In the genomic region with DNA sequence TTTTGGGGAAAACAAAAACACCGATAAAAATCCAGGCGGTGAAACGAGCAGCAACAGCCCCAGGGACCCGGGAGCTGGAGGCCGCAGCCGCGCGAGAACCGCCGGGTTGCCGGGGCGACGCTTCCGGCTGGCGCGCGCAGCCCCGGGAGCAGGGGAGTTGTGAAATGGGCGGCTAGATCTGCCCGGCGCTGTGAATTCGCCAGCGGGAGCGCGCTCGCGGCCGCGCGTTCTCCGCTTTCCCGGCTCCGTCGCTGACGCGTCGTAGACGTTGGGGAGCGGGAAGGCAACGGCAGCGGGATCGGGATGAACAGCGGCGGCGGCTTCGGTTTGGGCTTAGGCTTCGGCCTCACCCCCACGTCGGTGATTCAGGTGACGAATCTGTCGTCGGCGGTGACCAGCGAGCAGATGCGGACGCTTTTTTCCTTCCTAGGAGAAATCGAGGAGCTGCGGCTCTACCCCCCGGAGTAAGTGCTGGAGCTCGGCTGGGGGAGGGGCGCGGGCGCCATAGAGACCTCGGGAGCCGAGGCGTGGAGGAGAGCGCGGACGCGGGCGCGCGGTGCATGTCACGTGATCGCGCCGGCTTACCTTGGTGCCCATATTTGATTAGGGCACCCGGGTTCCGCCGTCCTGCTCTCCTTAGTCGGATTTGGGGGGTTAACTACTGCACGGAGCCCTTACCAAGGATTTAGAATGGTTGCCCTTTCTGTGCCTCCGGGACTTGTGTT, we compare ENCODE assay signal across 8 cellular contexts. TPM values are rescaled to one million over a fixed set of nuclear protein-coding genes. Genes with fewer than 3 reads are reported as not detected.
A peak's percentile ranks its signal among the peaks of the same experiment; 100 is the strongest.
DNase-seq lines count a peak whose midpoint lies in the region; ATAC-seq and TF ChIP-seq lines count a peak whose summit lies in the region.

A gene with protein sequence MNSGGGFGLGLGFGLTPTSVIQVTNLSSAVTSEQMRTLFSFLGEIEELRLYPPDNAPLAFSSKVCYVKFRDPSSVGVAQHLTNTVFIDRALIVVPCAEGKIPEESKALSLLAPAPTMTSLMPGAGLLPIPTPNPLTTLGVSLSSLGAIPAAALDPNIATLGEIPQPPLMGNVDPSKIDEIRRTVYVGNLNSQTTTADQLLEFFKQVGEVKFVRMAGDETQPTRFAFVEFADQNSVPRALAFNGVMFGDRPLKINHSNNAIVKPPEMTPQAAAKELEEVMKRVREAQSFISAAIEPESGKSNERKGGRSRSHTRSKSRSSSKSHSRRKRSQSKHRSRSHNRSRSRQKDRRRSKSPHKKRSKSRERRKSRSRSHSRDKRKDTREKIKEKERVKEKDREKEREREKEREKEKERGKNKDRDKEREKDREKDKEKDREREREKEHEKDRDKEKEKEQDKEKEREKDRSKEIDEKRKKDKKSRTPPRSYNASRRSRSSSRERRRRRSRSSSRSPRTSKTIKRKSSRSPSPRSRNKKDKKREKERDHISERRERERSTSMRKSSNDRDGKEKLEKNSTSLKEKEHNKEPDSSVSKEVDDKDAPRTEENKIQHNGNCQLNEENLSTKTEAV (plus strand): TSS at position 227 of the 725 bp plus-strand sequence. CDS start 77 bp downstream, at position 304.

- no peak for TF ChIP-seq CTCF in left ventricle myocardium inferior (IDR thresholded peaks at IDR 0.05; ENCODE audit: borderline replicate concordance)
- no peak for TF ChIP-seq CTCF in progenitor cell of endocrine pancreas (IDR thresholded peaks at IDR 0.05; ENCODE audit: unreplicated experiment)
- TF ChIP-seq CTCF in upper lobe of right lung (IDR thresholded peaks at IDR 0.05), result no peak

- H3K27ac Mint-ChIP-seq in T-helper 17 cell (peak within 1 kb of the TSS; percentile 99), progenitor cell of endocrine pancreas (peak within 1 kb of the TSS; percentile 100)

- H3K27me3 Mint-ChIP-seq in T-helper 17 cell (no peaks in the 10 kb centered on the region), progenitor cell of endocrine pancreas (peaks cover 3% of the 10 kb centered on the region)

- no peaks in the 10 kb centered on the region for H3K36me3 ChIP-seq in left ventricle myocardium inferior
- H3K36me3 ChIP-seq in upper lobe of right lung, result no peaks in the 10 kb centered on the region

- intact Hi-C loops in left ventricle myocardium inferior (cut with micrococcal nuclease), result loop anchor here (10.0 kb wide), 1 partner anchor 209 kb away; no protein-coding TSS in a partner anchor
- intact Hi-C loops in upper lobe of right lung (cut with DNase I), result no loop called here

- H3K27me3 ChIP-seq in left ventricle myocardium inferior (ENCODE audit: low read depth) (no peaks in the 10 kb centered on the region), upper lobe of right lung (no peaks in the 10 kb centered on the region)

- peaks cover 25% of the 10 kb centered on the region for H3K4me1 Mint-ChIP-seq in T-helper 17 cell
- H3K4me1 Mint-ChIP-seq in progenitor cell of endocrine pancreas (ENCODE audit: low read depth), result peaks cover 24% of the 10 kb centered on the region

- H3K36me3 Mint-ChIP-seq in T-helper 17 cell (ENCODE audit: low read depth) (peaks cover 5% of the 10 kb centered on the region), progenitor cell of endocrine pancreas (ENCODE audit: insufficient read depth) (no peaks in the 10 kb centered on the region)

- H3K27ac ChIP-seq in left ventricle myocardium inferior (replicated peaks) (peak within 1 kb of the TSS; percentile 99), upper lobe of right lung (peak within 1 kb of the TSS; percentile 99)

- peak within 1 kb of the TSS; percentile 98 for H3K4me3 Mint-ChIP-seq in T-helper 17 cell
- peak within 1 kb of the TSS; percentile 96 for H3K4me3 Mint-ChIP-seq in progenitor cell of endocrine pancreas (ENCODE audit: low read depth)

- H3K9me3 Mint-ChIP-seq in progenitor cell of endocrine pancreas (ENCODE audit: low read depth), result no peaks in the 10 kb centered on the region

- H3K4me1 ChIP-seq in left ventricle myocardium inferior (peaks cover 52% of the 10 kb centered on the region), upper lobe of right lung (peaks cover 32% of the 10 kb centered on the region)

- ATAC-seq in GM18498 (IDR thresholded peaks at IDR 0.05; ENCODE audit: unreplicated experiment) (peak; percentile 89), HG02885 (IDR thresholded peaks at IDR 0.05; ENCODE audit: poor library complexity, unreplicated experiment) (peak; percentile 90), T-helper 17 cell (peak; percentile 89), upper lobe of right lung (peak; percentile 95)

- H3K9me3 ChIP-seq in T-helper 17 cell (ENCODE audit: control insufficient read depth, low read length, poor library complexity, severe bottlenecking), result no peaks in the 10 kb centered on the region
- no peaks in the 10 kb centered on the region for H3K9me3 ChIP-seq in left ventricle myocardium inferior (replicated peaks)
- no peaks in the 10 kb centered on the region for H3K9me3 ChIP-seq in upper lobe of right lung

- DNase-seq in NCI-H1694 (lab: John Stamatoyannopoulos, UW) (peak; percentile 82), T-helper 17 cell (peak; percentile 79 to 83 (median 80)), amygdala (lab: John Stamatoyannopoulos, UW) (peak; percentile 62 to 96 (median 88)), left ventricle myocardium inferior (peak; percentile 94), progenitor cell of endocrine pancreas (ENCODE audit: low spot score, unreplicated experiment) (peak; percentile 84), upper lobe of right lung (peak; percentile 96)

- H3K4me3 ChIP-seq in left ventricle myocardium inferior (peak within 1 kb of the TSS; percentile 82), upper lobe of right lung (peak within 1 kb of the TSS; percentile 87)

RNA-seq across cellular contexts. Expression of the gene that starts here (rescaled TPM):
- total RNA-seq in T-helper 17 cell (100 to 1,000 TPM; 151 to 154 TPM), left ventricle myocardium inferior (33.5 TPM), progenitor cell of endocrine pancreas (122 and 123 TPM in 2 replicates), upper lobe of right lung (65.9 TPM)

Comparison
In these comparisons a context has a peak if more than half of its experiments do, and no peak if none do; other contexts are left out.
1. Peak in every context shown above with its lines: DNase-seq, ATAC-seq, H3K4me3 ChIP-seq and H3K27ac ChIP-seq.